Comparison of ENCODE assay signal across 10 cellular contexts in genomic region chr3:177281292-177281942, GRCh38.
DNase-seq lines count a peak whose midpoint lies in the region; ATAC-seq and TF ChIP-seq lines count a peak whose summit lies in the region.
"Had no signal": no experiment of that assay in that cellular context is flagged by ENCODE, and none has a peak within 500 bp of the region (broad histone marks: within the 10 kb centered on the region; RNA-seq: fewer than 3 reads in every experiment).

No MANE protein-coding gene starts in this region.

- peaks cover 9% of the 10 kb centered on the region for H3K36me3 Mint-ChIP-seq in activated naive CD4-positive, alpha-beta T cell treated with anti-CD3 and anti-CD28 coated beads, Interleukin-2, amount 10 ng/mL, durations not matched to agents 7 days and 5 days
- peaks cover 4% of the 10 kb centered on the region for H3K36me3 Mint-ChIP-seq in central memory CD8-positive, alpha-beta T cell (ENCODE audit: insufficient read depth)

- no peak for ATAC-seq in central memory CD8-positive, alpha-beta T cell (replicated peaks; ENCODE audit: extremely low read depth, poor library complexity, severe bottlenecking)
- ATAC-seq in stimulated activated naive CD8-positive, alpha-beta T cell treated with anti-CD3 and anti-CD28 coated beads, Interleukin-15, amount 100 ng/mL, for 72 hours, result peak; percentile 60
- ATAC-seq: left lung had no signal

- H3K27me3 ChIP-seq in prostate gland (replicated peaks; ENCODE audit: insufficient read depth), result no peaks in the 10 kb centered on the region
- H3K27me3 ChIP-seq: BLaER1, left lung had no signal

- WGBS in prostate gland, result 86% methylated on average over 6 of the region's 6 CpGs

- no peak overlapping the region for H3K27ac ChIP-seq in prostate gland
- H3K27ac ChIP-seq: BLaER1 had no signal

- intact Hi-C loops in prostate gland (cut with DNase I), result no loop called here

- peak; percentile 32 for DNase-seq in activated naive CD4-positive, alpha-beta T cell treated with anti-CD3 and anti-CD28 coated beads, Interleukin-2, amount 10 ng/mL, durations not matched to agents 7 days and 5 days
- no peak for DNase-seq in activated naive CD4-positive, alpha-beta T cell treated with anti-CD3 and anti-CD28 coated beads, Interleukin-2, amount 50 U/mL, for 16 hours
- peak; percentile 48 for DNase-seq in NCI-H748 treated with DMSO at 0.1 percent for 48 hours (lab: John Stamatoyannopoulos, UW)
- no peak for DNase-seq in central memory CD8-positive, alpha-beta T cell (ENCODE audit: low spot score in 2 of 2)
- DNase-seq in stimulated activated naive CD8-positive, alpha-beta T cell treated with anti-CD3 and anti-CD28 coated beads, Interleukin-15, amount 100 ng/mL, for 72 hours, result peak in 1 of 2 donors; percentile 12
- no peak for DNase-seq in prostate gland (ENCODE audit: low spot score)
- no peak for DNase-seq in H4 (ENCODE audit: low spot score)
- no peak for DNase-seq in NCI-H526 (lab: John Stamatoyannopoulos, UW)

- no peak overlapping the region for H3K27ac Mint-ChIP-seq in activated naive CD4-positive, alpha-beta T cell treated with anti-CD3 and anti-CD28 coated beads, Interleukin-2, amount 10 ng/mL, durations not matched to agents 7 days and 5 days
- peak overlapping the region; percentile 30 for H3K27ac Mint-ChIP-seq in central memory CD8-positive, alpha-beta T cell (ENCODE audit: low read depth)
- peak overlapping the region in 1 of 2 donors; percentile 37 for H3K27ac Mint-ChIP-seq in stimulated activated naive CD8-positive, alpha-beta T cell treated with anti-CD3 and anti-CD28 coated beads, Interleukin-15, amount 100 ng/mL, for 72 hours

- H3K36me3 ChIP-seq in prostate gland, result no peaks in the 10 kb centered on the region
- H3K36me3 ChIP-seq: BLaER1, left lung had no signal

- no peak for TF ChIP-seq CTCF in prostate gland (IDR thresholded peaks at IDR 0.05)

- CTCF ChIA-PET in activated naive CD4-positive, alpha-beta T cell treated with anti-CD3 and anti-CD28 coated beads, Interleukin-2, amount 10 ng/mL, durations not matched to agents 7 days and 5 days (lab: Charles Lee), result no interaction called here

- H3K4me1 ChIP-seq in prostate gland (replicated peaks), result no peaks in the 10 kb centered on the region

- H3K9me3 ChIP-seq in prostate gland, result no peaks in the 10 kb centered on the region
- H3K9me3 ChIP-seq: left lung had no signal

- H3K4me3 Mint-ChIP-seq in activated naive CD4-positive, alpha-beta T cell treated with anti-CD3 and anti-CD28 coated beads, Interleukin-2, amount 10 ng/mL, durations not matched to agents 7 days and 5 days, result no peak overlapping the region
- no peak overlapping the region for H3K4me3 Mint-ChIP-seq in central memory CD8-positive, alpha-beta T cell
- H3K4me3 Mint-ChIP-seq in stimulated activated naive CD8-positive, alpha-beta T cell treated with anti-CD3 and anti-CD28 coated beads, Interleukin-15, amount 100 ng/mL, for 72 hours, result peak overlapping the region in 1 of 2 donors; percentile 37

- H3K4me1 Mint-ChIP-seq in activated naive CD4-positive, alpha-beta T cell treated with anti-CD3 and anti-CD28 coated beads, Interleukin-2, amount 10 ng/mL, durations not matched to agents 7 days and 5 days, result peaks cover 31% of the 10 kb centered on the region
- peaks cover 25% of the 10 kb centered on the region for H3K4me1 Mint-ChIP-seq in central memory CD8-positive, alpha-beta T cell
- H3K4me1 Mint-ChIP-seq in stimulated activated naive CD8-positive, alpha-beta T cell treated with anti-CD3 and anti-CD28 coated beads, Interleukin-15, amount 100 ng/mL, for 72 hours, result peaks cover 34% of the 10 kb centered on the region

- TF ChIP-seq POLR2A in prostate gland (IDR thresholded peaks at IDR 0.05), result no peak

- H3K4me3 ChIP-seq in prostate gland, result no peak overlapping the region
- H3K4me3 ChIP-seq: BLaER1, left lung had no signal

- no peaks in the 10 kb centered on the region for H3K27me3 Mint-ChIP-seq in activated naive CD4-positive, alpha-beta T cell treated with anti-CD3 and anti-CD28 coated beads, Interleukin-2, amount 10 ng/mL, durations not matched to agents 7 days and 5 days
- no peaks in the 10 kb centered on the region for H3K27me3 Mint-ChIP-seq in central memory CD8-positive, alpha-beta T cell
- no peaks in the 10 kb centered on the region for H3K27me3 Mint-ChIP-seq in stimulated activated naive CD8-positive, alpha-beta T cell treated with anti-CD3 and anti-CD28 coated beads, Interleukin-15, amount 100 ng/mL, for 72 hours

- peaks cover 16% of the 10 kb centered on the region for H3K9me3 Mint-ChIP-seq in activated naive CD4-positive, alpha-beta T cell treated with anti-CD3 and anti-CD28 coated beads, Interleukin-2, amount 10 ng/mL, durations not matched to agents 7 days and 5 days
- no peaks in the 10 kb centered on the region for H3K9me3 Mint-ChIP-seq in central memory CD8-positive, alpha-beta T cell
- H3K9me3 Mint-ChIP-seq in stimulated activated naive CD8-positive, alpha-beta T cell treated with anti-CD3 and anti-CD28 coated beads, Interleukin-15, amount 100 ng/mL, for 72 hours, result peaks cover 0 to 14% of the 10 kb centered on the region in 2 donors

Comparison
In these comparisons a context has a peak if more than half of its experiments do, and no peak if none do; other contexts are left out.
1. DNase-seq: peak in activated naive CD4-positive, alpha-beta T cell treated with anti-CD3 and anti-CD28 coated beads, Interleukin-2, amount 10 ng/mL, durations not matched to agents 7 days and 5 days (single experiment) and NCI-H748 treated with DMSO at 0.1 percent for 48 hours (single experiment); none in activated naive CD4-positive, alpha-beta T cell treated with anti-CD3 and anti-CD28 coated beads, Interleukin-2, amount 50 U/mL, for 16 hours (single experiment), central memory CD8-positive, alpha-beta T cell (0 of 2), prostate gland (single experiment), H4 (single experiment) and NCI-H526 (0 of 2).